In genomic region chr1:242872521-242872920, GRCh38 we compare ENCODE assay signal across 8 cellular contexts.
"Had no signal": no experiment of that assay in that cellular context is flagged by ENCODE, and none has a peak within 500 bp of the region (broad histone marks: within the 10 kb centered on the region; RNA-seq: fewer than 3 reads in every experiment).

No MANE protein-coding gene starts in this region.

- H3K27ac ChIP-seq: GM23248, HL-60 had no signal

- H3K36me3 ChIP-seq: HAP-1 had no signal

- H3K4me3 ChIP-seq: GM23248, HAP-1 had no signal

- H3K4me1 ChIP-seq: HAP-1 had no signal

- DNase-seq: GM23248, GOT3, H7, HFFc6 had no signal

- H3K9me3 ChIP-seq: HAP-1 had no signal

- ATAC-seq: HCT116, HepG2 had no signal
